13 cellular contexts compared by ENCODE assay signal in the genomic region with DNA sequence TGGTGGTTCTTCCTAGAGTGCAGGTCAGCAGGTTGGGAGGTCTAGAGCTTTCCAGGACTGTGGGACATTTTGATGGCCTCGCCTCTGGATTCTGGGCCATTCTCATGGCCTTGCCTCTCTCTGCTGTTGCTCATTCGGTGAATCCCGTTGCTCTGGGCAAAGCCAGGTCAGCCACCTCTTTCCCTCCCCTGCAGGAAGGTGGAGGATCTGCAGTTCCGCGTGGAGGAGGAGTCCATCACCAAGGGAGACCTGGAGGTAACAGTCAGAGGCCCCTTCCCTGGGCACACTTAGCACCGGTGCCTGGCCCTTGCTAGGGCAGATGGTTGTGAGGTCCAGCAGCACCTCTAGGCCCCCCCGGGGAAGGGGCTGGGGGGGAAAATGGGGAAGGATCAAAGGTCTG.
DNase-seq lines count a peak whose midpoint lies in the region; ATAC-seq and TF ChIP-seq lines count a peak whose summit lies in the region.
"Had no signal": no experiment of that assay in that cellular context is flagged by ENCODE, and none has a peak within 500 bp of the region (broad histone marks: within the 10 kb centered on the region; RNA-seq: fewer than 3 reads in every experiment).

No MANE protein-coding gene starts in this region.

- DNase-seq in SK-MEL-5 (ENCODE audit: low read depth, low spot score) (peak; percentile 48), fibroblast of villous mesenchyme (ENCODE audit: low read depth) (no peak), GM13977 (ENCODE audit: low spot score) (no peak), prostate gland (ENCODE audit: low spot score) (no peak), thyroid gland (no peak)
- DNase-seq: activated naive CD4-positive, alpha-beta T cell treated with anti-CD3 and anti-CD28 coated beads, Interleukin-2, amount 50 U/mL, for 16 hours; NCI-H187 treated with DMSO at 0.1 percent for 48 hours; stimulated activated CD4-positive, alpha-beta T cell treated with anti-CD3 and anti-CD28 coated beads, Interleukin-1b, Interleukin-23, amount 100 ng/mL, for 48 hours; stimulated activated naive B cell treated with anti-CD40 and anti-IgM and Interleukin-4, amounts not matched to agents 10 μg/mL and 1 μg/mL and 100 μg/mL, for 72 hours had no signal

- ATAC-seq in GM18868 (IDR thresholded peaks at IDR 0.05; ENCODE audit: unreplicated experiment): no peak
- ATAC-seq: stimulated activated naive B cell treated with anti-CD40 and anti-IgM and Interleukin-4, amounts not matched to agents 10 μg/mL and 1 μg/mL and 100 μg/mL, for 72 hours had no signal

- H3K4me3 ChIP-seq in fibroblast of villous mesenchyme (ENCODE audit: low read depth, low read length) (no peak overlapping the region), prostate gland (no peak overlapping the region), thyroid gland (replicated peaks in 1 of 3) (no peak overlapping the region)

- H3K9me3 ChIP-seq in prostate gland (no peaks in the 10 kb centered on the region), thyroid gland (no peaks in the 10 kb centered on the region)

- no peaks in the 10 kb centered on the region for H3K27me3 ChIP-seq in prostate gland (replicated peaks; ENCODE audit: insufficient read depth)
- H3K27me3 ChIP-seq in thyroid gland: no peaks in the 10 kb centered on the region

- 69% methylated on average over 7 of the region's 7 CpGs for WGBS in prostate gland
- 66 to 87% methylated on average over 7 of the region's 7 CpGs for WGBS in thyroid gland, 2 donors

- TF ChIP-seq POLR2A in prostate gland (IDR thresholded peaks at IDR 0.05) (no peak), thyroid gland (IDR thresholded peaks at IDR 0.05) (no peak)

- in situ Hi-C loops in SK-MEL-5 (cut with HindIII; ENCODE audit: low pct_unique_long_range_greater_than_20kb, low sequenced_read_pairs) (no loop called here), GM13977 (cut with MboI; ENCODE audit: low pct_unique_long_range_greater_than_20kb, low sequenced_read_pairs, unreplicated experiment) (no loop called here)

- H3K36me3 ChIP-seq in prostate gland (no peaks in the 10 kb centered on the region), thyroid gland (no peaks in the 10 kb centered on the region)

- intact Hi-C loops in prostate gland (cut with DNase I): no loop called here
- intact Hi-C loops in thyroid gland (cut with DNase I): no loop called here

- no peaks in the 10 kb centered on the region for H3K4me1 ChIP-seq in prostate gland (replicated peaks)
- H3K4me1 ChIP-seq in thyroid gland: no peaks in the 10 kb centered on the region
- H3K4me1 ChIP-seq: parathyroid adenoma had no signal

- H3K27ac ChIP-seq in 22Rv1 (peak overlapping the region; percentile 70), prostate gland (no peak overlapping the region), thyroid gland (no peak overlapping the region)
- H3K27ac ChIP-seq: parathyroid adenoma had no signal

- TF ChIP-seq CTCF in 22Rv1 (IDR thresholded peaks at IDR 0.05) (peak; percentile 55), GM12872 (IDR thresholded peaks at IDR 0.05; ENCODE audit: insufficient read depth, low read depth, low read length) (peak; percentile 38; the same call in 2 of the 3 replicates), fibroblast of villous mesenchyme (IDR thresholded peaks at IDR 0.05; ENCODE audit: insufficient read depth, low read depth, low read length) (peak; percentile 14), GM13977 (IDR thresholded peaks at IDR 0.05; ENCODE audit: extremely low read depth, insufficient read depth, missing control alignments) (no peak), prostate gland (IDR thresholded peaks at IDR 0.05) (peak in 1 of 4 experiments; percentile 10), thyroid gland (IDR thresholded peaks at IDR 0.05) (peak in 1 of 6 experiments; percentile 5)
